ENCODE assay signal across 1 cellular context in the genomic region with DNA sequence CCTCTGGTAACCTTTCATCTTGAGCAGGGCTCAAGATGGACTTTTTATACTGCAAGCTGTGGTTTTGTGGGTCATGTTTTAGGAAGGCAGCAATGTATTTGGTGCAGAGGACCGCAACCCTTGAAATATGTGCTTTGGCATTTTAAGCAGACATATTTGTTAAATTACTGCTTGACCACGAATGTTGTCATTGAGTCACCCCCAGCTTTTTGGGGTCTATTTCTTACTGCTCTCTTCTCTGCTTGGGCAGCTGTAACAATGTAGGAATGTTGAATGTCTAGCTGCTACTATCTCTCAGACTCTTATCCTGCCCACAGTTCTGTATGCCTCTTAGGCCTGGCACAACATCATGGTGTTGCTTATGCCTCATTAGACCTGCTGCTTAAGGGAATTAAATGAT.
TF ChIP-seq lines count a peak whose summit lies in the region.

No MANE protein-coding gene starts in this region.

TF ChIP-seq in H1, 55 proteins besides CTCF, POLR2A, EP300 and RAD21:
- TF ChIP-seq BCL11A (IDR thresholded peaks at IDR 0.05; ENCODE audit: low read depth in 2 of 2, low read length in 2 of 2): no peak
- TF ChIP-seq CTBP2 (IDR thresholded peaks at IDR 0.05; ENCODE audit: borderline replicate concordance, insufficient read depth, insufficient read length, low read length): no peak
- no peak for TF ChIP-seq YY1 (IDR thresholded peaks at IDR 0.05; ENCODE audit: low read depth, low read length)
- TF ChIP-seq TAF7 (optimal IDR thresholded peaks at IDR 0.05; ENCODE audit: borderline replicate concordance, low read depth, low read length): no peak
TF ChIP-seq in H1: peak in this region for 0.
